In genomic region chr6:3856576-3856975, GRCh38 we compare ENCODE assay signal across 23 cellular contexts.
"Had no signal": no experiment of that assay in that cellular context is flagged by ENCODE, and none has a peak within 500 bp of the region (broad histone marks: within the 10 kb centered on the region; RNA-seq: fewer than 3 reads in every experiment).

No MANE protein-coding gene starts in this region.

- H3K9me3 ChIP-seq: ovary, suprapubic skin, thoracic aorta, upper lobe of right lung had no signal

- H2AFZ ChIP-seq: hepatocyte, neural progenitor cell had no signal

- H3K36me3 ChIP-seq: heart right ventricle, lower lobe of right lung, neural progenitor cell, ovary, right atrium auricular region, suprapubic skin, thoracic aorta, tibial nerve, upper lobe of right lung had no signal

- H3K27me3 ChIP-seq: heart right ventricle, hepatocyte, neural progenitor cell, ovary, right atrium auricular region, suprapubic skin, tibial nerve, upper lobe of right lung had no signal

- H3K4me2 ChIP-seq: hepatocyte, neural progenitor cell had no signal

- H3K9ac ChIP-seq: neural progenitor cell had no signal

- H3K27ac ChIP-seq: heart right ventricle, hepatocyte, lower lobe of right lung, neural progenitor cell, ovary, right atrium auricular region, skin epidermis, suprapubic skin, tibial nerve, upper lobe of right lung had no signal

- H3K79me2 ChIP-seq: hepatocyte had no signal

- FAIRE-seq: urothelium cell line had no signal

- DNase-seq: heart right ventricle; islet precursor cell; left ventricle myocardium superior; lower lobe of right lung; mammary epithelial cell; mesenchymal stem cell; naive thymus-derived CD8-positive, alpha-beta T cell; ovary; stimulated activated CD4-positive, alpha-beta T cell treated with anti-CD3 and anti-CD28 coated beads, Interleukin-12 subunit alpha, Interleukin-12 subunit beta, amount 100 ng/mL, for 4 hours; stimulated activated CD4-positive, alpha-beta T cell treated with anti-CD3 and anti-CD28 coated beads, Interleukin-15, amount 100 ng/mL, for 24 hours; stimulated activated CD4-positive, alpha-beta T cell treated with anti-CD3 and anti-CD28 coated beads, Interleukin-4, amount 100 ng/mL, for 1 hour; stimulated activated naive CD4-positive, alpha-beta T cell; upper lobe of right lung had no signal

- ATAC-seq: heart right ventricle; left ventricle myocardium superior; lower lobe of right lung; naive thymus-derived CD8-positive, alpha-beta T cell; sciatic nerve; stimulated activated effector memory CD8-positive, alpha-beta T cell treated with anti-CD3 and anti-CD28 coated beads, Interleukin-12 subunit alpha, Interleukin-12 subunit beta, amount 100 ng/mL, for 72 hours; upper lobe of right lung had no signal

- H3K4me3 ChIP-seq: heart right ventricle, hepatocyte, lower lobe of right lung, neural progenitor cell, ovary, right atrium auricular region, skin epidermis, suprapubic skin, thoracic aorta, tibial nerve, upper lobe of right lung had no signal

- H3K4me1 ChIP-seq: heart right ventricle, lower lobe of right lung, neural progenitor cell, right atrium auricular region, tibial nerve, upper lobe of right lung had no signal
